Comparison of ENCODE assay signal across 31 cellular contexts in the genomic region with DNA sequence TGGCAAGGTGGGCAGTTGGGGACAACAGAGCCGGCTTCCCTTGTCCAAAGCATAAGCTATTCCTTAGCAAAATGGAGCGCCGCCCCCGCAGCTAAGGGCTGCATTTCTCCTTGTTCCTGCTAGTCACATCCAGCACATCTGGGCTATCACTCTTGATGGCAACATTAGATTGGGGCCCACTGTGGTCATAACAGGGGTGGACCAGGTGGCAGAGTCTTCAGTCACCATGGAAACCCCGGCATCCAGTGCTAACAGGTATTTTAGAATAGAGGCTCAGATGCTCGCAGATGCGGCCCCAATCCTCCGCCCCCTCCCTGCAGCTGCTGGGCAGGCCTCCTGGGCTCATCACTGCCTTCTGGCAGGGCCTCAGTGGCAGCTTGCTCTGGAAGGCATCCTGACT.
"Had no signal": no experiment of that assay in that cellular context is flagged by ENCODE, and none has a peak within 500 bp of the region (broad histone marks: within the 10 kb centered on the region; RNA-seq: fewer than 3 reads in every experiment).

No MANE protein-coding gene starts in this region.

- ATAC-seq: body of pancreas, PC-3, SK-N-SH treated with all-trans-retinoic acid at 6 μM for 48 hours, T-cell had no signal

- H3K9me3 Mint-ChIP-seq: activated B cell treated with CpG ODN at 0.5 μM for 24 hours; activated CD4-positive, alpha-beta memory T cell treated with anti-CD3 and anti-CD28 coated beads, Interleukin-2, amount 10 ng/mL, durations not matched to agents 7 days and 5 days; activated naive CD8-positive, alpha-beta T cell treated with anti-CD3 and anti-CD28 coated beads for 36 hours; T-cell had no signal

- H3K4me3 Mint-ChIP-seq: activated B cell treated with CpG ODN at 0.5 μM for 24 hours; activated CD4-positive, alpha-beta memory T cell treated with anti-CD3 and anti-CD28 coated beads, Interleukin-2, amount 10 ng/mL, durations not matched to agents 7 days and 5 days; activated naive CD8-positive, alpha-beta T cell treated with anti-CD3 and anti-CD28 coated beads for 36 hours; T-cell had no signal

- H3K36me3 Mint-ChIP-seq: activated naive CD8-positive, alpha-beta T cell treated with anti-CD3 and anti-CD28 coated beads for 36 hours; T-cell had no signal

- H3K27ac Mint-ChIP-seq: activated B cell treated with CpG ODN at 0.5 μM for 24 hours; activated CD4-positive, alpha-beta memory T cell treated with anti-CD3 and anti-CD28 coated beads, Interleukin-2, amount 10 ng/mL, durations not matched to agents 7 days and 5 days; activated naive CD8-positive, alpha-beta T cell treated with anti-CD3 and anti-CD28 coated beads for 36 hours; T-cell had no signal

- H3K4me1 Mint-ChIP-seq: activated B cell treated with CpG ODN at 0.5 μM for 24 hours had no signal

- DNase-seq: activated B cell treated with CpG ODN at 0.5 μM for 24 hours; activated CD4-positive, alpha-beta memory T cell treated with anti-CD3 and anti-CD28 coated beads, Interleukin-2, amount 10 ng/mL, durations not matched to agents 7 days and 5 days; activated CD4-positive, alpha-beta T cell treated with anti-CD3 and anti-CD28 coated beads for 48 hours; activated CD4-positive, CD25-positive, alpha-beta regulatory T cell treated with anti-CD3 and anti-CD28 coated beads, Interleukin-2, amount 50 U/mL, for 72 hours; activated CD8-positive, alpha-beta memory T cell treated with anti-CD3 and anti-CD28 coated beads, Interleukin-2, amount 50 U/mL, for 48 hours; activated effector memory CD4-positive, alpha-beta T cell treated with anti-CD3 and anti-CD28 coated beads, Interleukin-2, amount 50 U/mL, for 16 hours; activated naive CD4-positive, alpha-beta T cell; activated naive CD4-positive, alpha-beta T cell treated with anti-CD3 and anti-CD28 coated beads, Interleukin-2, amount 50 U/mL, for 16 hours; activated naive CD8-positive, alpha-beta T cell treated with anti-CD3 and anti-CD28 coated beads for 36 hours; activated T-cell treated with anti-CD3 and anti-CD28 coated beads, Interleukin-2, amount 50 U/mL, for 48 hours; body of pancreas; Kasumi-1; KBM-7; MG63; NCI-H1048; NCI-H1105 treated with DMSO at 0.1 percent for 48 hours; NCI-H1436; NCI-H1694; NCI-H1930; NCI-H2081 treated with DMSO at 0.1 percent for 48 hours; NCI-H226; NCI-H446 treated with DMSO at 0.1 percent for 48 hours; NCI-H69; NK-92 treated with Interleukin-12 subunit alpha and Interleukin-12 subunit beta, amount 100 ng/mL, for 24 hours; PC-3; Peyer's patch; RPMI8226; T-cell; T-helper 2 cell; T-helper 9 cell had no signal

- H3K27me3 Mint-ChIP-seq: activated naive CD8-positive, alpha-beta T cell treated with anti-CD3 and anti-CD28 coated beads for 36 hours had no signal
